1 cellular context compared by ENCODE assay signal in the genomic region with DNA sequence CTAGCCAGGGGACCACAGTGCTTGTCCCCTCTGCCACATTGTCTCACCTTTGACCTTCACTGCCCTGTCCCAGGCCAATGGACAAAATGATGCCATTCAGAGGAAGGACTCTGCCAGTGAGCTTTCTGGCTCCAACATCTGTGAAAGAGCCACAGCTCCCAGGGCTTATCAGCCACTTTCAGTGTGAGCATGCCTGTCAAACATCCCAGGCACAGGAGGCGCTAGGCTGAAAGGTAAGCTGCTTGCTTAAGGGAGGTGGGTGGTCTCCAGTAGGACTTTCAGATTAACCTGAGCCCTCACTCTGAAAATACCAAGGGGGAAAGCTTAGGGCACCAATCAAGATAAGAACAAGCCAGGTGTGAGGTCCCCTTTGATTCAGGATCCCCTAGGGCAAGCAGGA.
TF ChIP-seq lines count a peak whose summit lies in the region.

No MANE protein-coding gene starts in this region.

TF ChIP-seq in H1, 55 proteins besides CTCF, POLR2A, EP300 and RAD21:
- TF ChIP-seq, protein P1, sequence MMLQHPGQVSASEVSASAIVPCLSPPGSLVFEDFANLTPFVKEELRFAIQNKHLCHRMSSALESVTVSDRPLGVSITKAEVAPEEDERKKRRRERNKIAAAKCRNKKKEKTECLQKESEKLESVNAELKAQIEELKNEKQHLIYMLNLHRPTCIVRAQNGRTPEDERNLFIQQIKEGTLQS (IDR thresholded peaks at IDR 0.05; ENCODE audit: insufficient read depth, low read depth, low read length) = no peak
- no peak for TF ChIP-seq RXRA (IDR thresholded peaks at IDR 0.05; ENCODE audit: insufficient read depth, low read depth, low read length)
- no peak for TF ChIP-seq ASH2L (IDR thresholded peaks at IDR 0.05; ENCODE audit: low read length)
- TF ChIP-seq, protein P2, sequence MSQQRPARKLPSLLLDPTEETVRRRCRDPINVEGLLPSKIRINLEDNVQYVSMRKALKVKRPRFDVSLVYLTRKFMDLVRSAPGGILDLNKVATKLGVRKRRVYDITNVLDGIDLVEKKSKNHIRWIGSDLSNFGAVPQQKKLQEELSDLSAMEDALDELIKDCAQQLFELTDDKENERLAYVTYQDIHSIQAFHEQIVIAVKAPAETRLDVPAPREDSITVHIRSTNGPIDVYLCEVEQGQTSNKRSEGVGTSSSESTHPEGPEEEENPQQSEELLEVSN (IDR thresholded peaks at IDR 0.05) = no peak
- TF ChIP-seq GTF2F1 (IDR thresholded peaks at IDR 0.05; ENCODE audit: borderline replicate concordance, low read depth, low read length) = no peak
